ENCODE assay signal across 22 cellular contexts in genomic region chr3:127159547-127159946, GRCh38. TPM values are rescaled to one million over a fixed set of nuclear protein-coding genes. Genes with fewer than 3 reads are reported as not detected.
A peak's percentile ranks its signal among the peaks of the same experiment; 100 is the strongest.
DNase-seq lines count a peak whose midpoint lies in the region; ATAC-seq and TF ChIP-seq lines count a peak whose summit lies in the region.
"Had no signal": no experiment of that assay in that cellular context is flagged by ENCODE, and none has a peak within 500 bp of the region (broad histone marks: within the 10 kb centered on the region; RNA-seq: fewer than 3 reads in every experiment).

No MANE protein-coding gene starts in this region.

- no peak overlapping the region for H3K4me2 ChIP-seq in MM.1S (ENCODE audit: low read depth, low read length)
- H3K4me2 ChIP-seq: BLaER1 treated with 17β-estradiol and CSF1 and Interleukin-3, amounts not matched to agents 10 nM and 100 nM had no signal

- H3K4me3 ChIP-seq in MM.1S (ENCODE audit: low read length): no peak overlapping the region
- H3K4me3 ChIP-seq: BLaER1 treated with 17β-estradiol and CSF1 and Interleukin-3, amounts not matched to agents 10 nM and 100 nM; heart left ventricle; upper lobe of right lung had no signal

- H3K4me1 Mint-ChIP-seq in naive thymus-derived CD8-positive, alpha-beta T cell: no peaks in the 10 kb centered on the region
- H3K4me1 Mint-ChIP-seq: memory B cell; stimulated activated naive CD8-positive, alpha-beta T cell treated with anti-CD3 and anti-CD28 coated beads, Interleukin-15, amount 100 ng/mL, for 72 hours had no signal

- no peak overlapping the region for H2AFZ ChIP-seq in MM.1S (ENCODE audit: low read length)

- H3K9me2 ChIP-seq in MM.1S (replicated peaks; ENCODE audit: insufficient read depth, low read length): no peaks in the 10 kb centered on the region

- no peak overlapping the region for H3K9ac ChIP-seq in MM.1S (ENCODE audit: low read length)
- H3K9ac ChIP-seq: BLaER1 treated with 17β-estradiol and CSF1 and Interleukin-3, amounts not matched to agents 10 nM and 100 nM had no signal

- no peak for ATAC-seq in left ventricle myocardium superior
- ATAC-seq in naive thymus-derived CD8-positive, alpha-beta T cell: no peak
- ATAC-seq: stimulated activated naive CD8-positive, alpha-beta T cell treated with anti-CD3 and anti-CD28 coated beads, Interleukin-15, amount 100 ng/mL, for 72 hours had no signal

- H3F3A ChIP-seq in MM.1S (ENCODE audit: insufficient read depth, low read length): no peaks in the 10 kb centered on the region

- H3K9me3 Mint-ChIP-seq in naive thymus-derived CD8-positive, alpha-beta T cell: no peaks in the 10 kb centered on the region
- H3K9me3 Mint-ChIP-seq: memory B cell; stimulated activated naive CD8-positive, alpha-beta T cell treated with anti-CD3 and anti-CD28 coated beads, Interleukin-15, amount 100 ng/mL, for 72 hours had no signal

- H3K27me3 ChIP-seq in MM.1S (replicated peaks; ENCODE audit: insufficient read depth, low read length): peaks cover 9% of the 10 kb centered on the region

- H3K27me3 Mint-ChIP-seq in naive thymus-derived CD8-positive, alpha-beta T cell: peaks cover 0 to 31% (median 5%) of the 10 kb centered on the region in 5 donors
- H3K27me3 Mint-ChIP-seq: memory B cell; stimulated activated naive CD8-positive, alpha-beta T cell treated with anti-CD3 and anti-CD28 coated beads, Interleukin-15, amount 100 ng/mL, for 72 hours had no signal

- H3K9me3 ChIP-seq in MM.1S (replicated peaks; ENCODE audit: insufficient read depth, low read length): no peaks in the 10 kb centered on the region
- H3K9me3 ChIP-seq: heart left ventricle, upper lobe of right lung had no signal

- no peaks in the 10 kb centered on the region for H3K4me1 ChIP-seq in MM.1S (ENCODE audit: low read length)
- H3K4me1 ChIP-seq: BLaER1 treated with 17β-estradiol and CSF1 and Interleukin-3, amounts not matched to agents 10 nM and 100 nM; heart left ventricle; upper lobe of right lung had no signal

- H3K79me2 ChIP-seq in MM.1S (ENCODE audit: low read length): no peaks in the 10 kb centered on the region

- POLR2A ChIA-PET in naive thymus-derived CD8-positive, alpha-beta T cell (lab: Charles Lee): no interaction called here

- H3K36me3 Mint-ChIP-seq in naive thymus-derived CD8-positive, alpha-beta T cell: no peaks in the 10 kb centered on the region
- H3K36me3 Mint-ChIP-seq: memory B cell had no signal

- peak; percentile 38 for DNase-seq in cardiac septum (ENCODE audit: low spot score)
- no peak for DNase-seq in left ventricle myocardium superior
- DNase-seq in NCI-H2196 treated with DMSO at 0.1 percent for 48 hours (lab: John Stamatoyannopoulos, UW; ENCODE audit: unreplicated experiment): peak; percentile 33
- DNase-seq in RPMI8226: peak; percentile 12
- no peak for DNase-seq in HCEC 1CT
- DNase-seq in GM20000 (ENCODE audit: low spot score): no peak
- DNase-seq in MM.1S: no peak
- DNase-seq in naive thymus-derived CD8-positive, alpha-beta T cell: no peak
- DNase-seq: activated CD4-positive, CD25-positive, alpha-beta regulatory T cell treated with anti-CD3 and anti-CD28 coated beads, Interleukin-2, amount 50 U/mL, for 72 hours; activated naive CD4-positive, alpha-beta T cell treated with Interleukin-2 at 50 U/mL for 16 hours; Right ventricle myocardium superior; stimulated activated naive CD8-positive, alpha-beta T cell treated with anti-CD3 and anti-CD28 coated beads, Interleukin-15, amount 100 ng/mL, for 72 hours; T-helper 2 cell had no signal

- H3K36me3 ChIP-seq in MM.1S (replicated peaks; ENCODE audit: insufficient read depth, low read length): no peaks in the 10 kb centered on the region
- H3K36me3 ChIP-seq: BLaER1 treated with 17β-estradiol and CSF1 and Interleukin-3, amounts not matched to agents 10 nM and 100 nM; heart left ventricle; upper lobe of right lung had no signal

- no peak overlapping the region for H3K4me3 Mint-ChIP-seq in naive thymus-derived CD8-positive, alpha-beta T cell
- H3K4me3 Mint-ChIP-seq: memory B cell; stimulated activated naive CD8-positive, alpha-beta T cell treated with anti-CD3 and anti-CD28 coated beads, Interleukin-15, amount 100 ng/mL, for 72 hours had no signal

- no peak overlapping the region for H3K27ac Mint-ChIP-seq in naive thymus-derived CD8-positive, alpha-beta T cell
- H3K27ac Mint-ChIP-seq: memory B cell; stimulated activated naive CD8-positive, alpha-beta T cell treated with anti-CD3 and anti-CD28 coated beads, Interleukin-15, amount 100 ng/mL, for 72 hours had no signal

- no peak overlapping the region for H3K27ac ChIP-seq in MM.1S (ENCODE audit: low read length)
- H3K27ac ChIP-seq: BLaER1 treated with 17β-estradiol and CSF1 and Interleukin-3, amounts not matched to agents 10 nM and 100 nM; heart left ventricle; upper lobe of right lung had no signal

- no peaks in the 10 kb centered on the region for H4K20me1 ChIP-seq in MM.1S (ENCODE audit: insufficient read depth, low read length)

- no peak for TF ChIP-seq CTCF in GM20000 (IDR thresholded peaks at IDR 0.05; ENCODE audit: extremely low read depth, missing control alignments)
- TF ChIP-seq CTCF in MM.1S (IDR thresholded peaks at IDR 0.05; ENCODE audit: low read length): no peak

- intact Hi-C loops in cardiac septum (cut with DNase I) (no loop called here), left ventricle myocardium superior (cut with micrococcal nuclease) (no loop called here)

RNA-seq across cellular contexts. Expression of gene PRR23E, which starts 33.4 kb away (rescaled TPM):
- total RNA-seq in cardiac septum (not detected), left ventricle myocardium superior (not detected)
- not detected for total RNA-seq in naive thymus-derived CD8-positive, alpha-beta T cell
- polyA plus RNA-seq in naive thymus-derived CD8-positive, alpha-beta T cell: not detected
- total RNA-seq: A172, dermis blood vessel endothelial cell, esophagus mucosa, heart left ventricle, renal cortical epithelial cell, Right ventricle myocardium superior, upper lobe of right lung had no signal
- polyA plus RNA-seq: heart left ventricle, keratinocyte had no signal

Comparison
In these comparisons a context has a peak if more than half of its experiments do, and no peak if none do; other contexts are left out.
1. DNase-seq: peak in cardiac septum (single experiment), NCI-H2196 treated with DMSO at 0.1 percent for 48 hours (single experiment) and RPMI8226 (single experiment); none in left ventricle myocardium superior (single experiment), HCEC 1CT (single experiment), GM20000 (single experiment), MM.1S (single experiment) and naive thymus-derived CD8-positive, alpha-beta T cell (0 of 10).